In genomic region chr7:130793855-130794618, GRCh38 we compare ENCODE assay signal across 10 cellular contexts.
DNase-seq lines count a peak whose midpoint lies in the region; ATAC-seq and TF ChIP-seq lines count a peak whose summit lies in the region.
"Had no signal": no experiment of that assay in that cellular context is flagged by ENCODE, and none has a peak within 500 bp of the region (broad histone marks: within the 10 kb centered on the region; RNA-seq: fewer than 3 reads in every experiment).

No MANE protein-coding gene starts in this region.

- no peak overlapping the region for H2AFZ ChIP-seq in H9 (ENCODE audit: low read length)

- no peak overlapping the region for H3T11ph ChIP-seq in H9 (ENCODE audit: low read length)

- H3K4me3 Mint-ChIP-seq in H9: no peak overlapping the region
- H3K4me3 Mint-ChIP-seq in T-cell: no peak overlapping the region
- H3K4me3 Mint-ChIP-seq: mesothelial cell of epicardium; stimulated activated naive CD8-positive, alpha-beta T cell treated with anti-CD3 and anti-CD28 coated beads, Interleukin-15, amount 100 ng/mL, for 72 hours had no signal

- no peaks in the 10 kb centered on the region; a peak in 1 of 5 replicates for H3K9me3 Mint-ChIP-seq in H9
- no peaks in the 10 kb centered on the region for H3K9me3 Mint-ChIP-seq in T-cell
- peaks cover 0 to 2% of the 10 kb centered on the region in 2 donors for H3K9me3 Mint-ChIP-seq in activated naive CD4-positive, alpha-beta T cell treated with anti-CD3 and anti-CD28 coated beads, Interleukin-2, amount 50 U/mL, for 72 hours

- ATAC-seq in T-cell (replicated peaks in 1 of 4): no peak
- no peak for ATAC-seq in activated naive CD4-positive, alpha-beta T cell treated with anti-CD3 and anti-CD28 coated beads, Interleukin-2, amount 50 U/mL, for 72 hours
- ATAC-seq: stimulated activated naive CD8-positive, alpha-beta T cell treated with anti-CD3 and anti-CD28 coated beads, Interleukin-15, amount 100 ng/mL, for 72 hours had no signal

- TF ChIP-seq CTCF in H9 (conservative IDR thresholded peaks at IDR 0.05) (peak; percentile 44), fibroblast of villous mesenchyme (IDR thresholded peaks at IDR 0.05; ENCODE audit: insufficient read depth, low read depth, low read length) (peak; percentile 28)

- H3K36me3 Mint-ChIP-seq in H9 (ENCODE audit: insufficient read depth in 1 of 3, low read depth in 3 of 3) (no peaks in the 10 kb centered on the region; a peak in 1 of 7 replicates), T-cell (no peaks in the 10 kb centered on the region)
- no peaks in the 10 kb centered on the region for H3K36me3 Mint-ChIP-seq in activated naive CD4-positive, alpha-beta T cell treated with anti-CD3 and anti-CD28 coated beads, Interleukin-2, amount 50 U/mL, for 72 hours
- H3K36me3 Mint-ChIP-seq: mesothelial cell of epicardium had no signal

- H3K9me3 ChIP-seq in H9 (ENCODE audit: control insufficient read depth, low read depth, low read length): no peaks in the 10 kb centered on the region

- no peak overlapping the region for H4K91ac ChIP-seq in H9 (ENCODE audit: insufficient read length, low read depth, low read length)

- no peak overlapping the region for H3K56ac ChIP-seq in H9 (ENCODE audit: insufficient read length, low read depth, low read length)

- H3K27me3 Mint-ChIP-seq in H9 (ENCODE audit: low read depth): peaks cover 2% of the 10 kb centered on the region; the same call in 1 of the 2 replicates
- peaks cover 4 to 9% of the 10 kb centered on the region in 2 donors for H3K27me3 Mint-ChIP-seq in T-cell

- H4K8ac ChIP-seq in H9 (replicated peaks; ENCODE audit: insufficient read length, low read depth, low read length): no peak overlapping the region

- H3K18ac ChIP-seq in H9 (ENCODE audit: insufficient read length, low read depth, low read length): no peak overlapping the region

- H2BK5ac ChIP-seq in H9 (ENCODE audit: insufficient read length, low read length): no peak overlapping the region

- H2BK12ac ChIP-seq in H9 (ENCODE audit: insufficient read length, low read depth, low read length): no peak overlapping the region

- H3K4me1 ChIP-seq in H9 (ENCODE audit: insufficient read depth, low read length): no peaks in the 10 kb centered on the region

- no peak overlapping the region for H3K23ac ChIP-seq in H9 (ENCODE audit: insufficient read length, low read depth, low read length)

- DNase-seq in H9 (no peak), T1000 (lab: John Stamatoyannopoulos, UW) (peak; percentile 4), fibroblast of villous mesenchyme (ENCODE audit: low read depth) (peak; percentile 44), stromal cell of bone marrow (ENCODE audit: low read depth) (peak; percentile 38), T-cell (no peak), SIG-M5 (lab: John Stamatoyannopoulos, UW) (no peak)
- DNase-seq in activated naive CD4-positive, alpha-beta T cell treated with anti-CD3 and anti-CD28 coated beads, Interleukin-2, amount 50 U/mL, for 72 hours (ENCODE audit: low spot score in 2 of 2): no peak
- DNase-seq: NCI-H187 treated with DMSO at 0.1 percent for 48 hours; stimulated activated naive CD8-positive, alpha-beta T cell treated with anti-CD3 and anti-CD28 coated beads, Interleukin-15, amount 100 ng/mL, for 72 hours had no signal

- no peak overlapping the region for H2BK20ac ChIP-seq in H9 (ENCODE audit: low read depth, low read length, poor library complexity, severe bottlenecking)

- H3K79me1 ChIP-seq in H9 (ENCODE audit: insufficient read depth, low read depth, low read length, poor library complexity, severe bottlenecking): no peaks in the 10 kb centered on the region

- H3K27ac Mint-ChIP-seq in H9: no peak overlapping the region; a peak in 1 of 7 replicates
- H3K27ac Mint-ChIP-seq in T-cell: no peak overlapping the region
- no peak overlapping the region for H3K27ac Mint-ChIP-seq in activated naive CD4-positive, alpha-beta T cell treated with anti-CD3 and anti-CD28 coated beads, Interleukin-2, amount 50 U/mL, for 72 hours
- H3K27ac Mint-ChIP-seq: mesothelial cell of epicardium; stimulated activated naive CD8-positive, alpha-beta T cell treated with anti-CD3 and anti-CD28 coated beads, Interleukin-15, amount 100 ng/mL, for 72 hours had no signal

- peak overlapping the region; percentile 38 for H3K4me3 ChIP-seq in fibroblast of villous mesenchyme (ENCODE audit: low read depth, low read length)

- H3K14ac ChIP-seq in H9 (ENCODE audit: insufficient read depth, low read length): no peak overlapping the region

- CTCF ChIA-PET in T-cell (lab: Charles Lee): interaction anchor here in 1 of 2 donors (0.6 kb wide), 1 partner anchor 22 kb away, joined by 3 read pairs; no protein-coding TSS in a partner anchor

- no peak overlapping the region for H2BK15ac ChIP-seq in H9 (ENCODE audit: low read depth, low read length)

- H2AK5ac ChIP-seq in H9 (ENCODE audit: insufficient read length, low read length): no peak overlapping the region

- H4K20me1 ChIP-seq in H9 (ENCODE audit: control insufficient read depth, insufficient read depth, insufficient read length): no peaks in the 10 kb centered on the region

- no peak overlapping the region for H3K4ac ChIP-seq in H9 (ENCODE audit: low read depth, low read length)

- no peak overlapping the region for H3K4me2 ChIP-seq in H9 (ENCODE audit: insufficient read depth, insufficient read length, low read length)

- H2BK120ac ChIP-seq in H9 (ENCODE audit: low read depth, low read length, poor library complexity, severe bottlenecking): no peak overlapping the region

- POLR2A ChIA-PET in T-cell (lab: Charles Lee): no interaction called here

- no peak overlapping the region for H4K5ac ChIP-seq in H9 (ENCODE audit: insufficient read length, low read depth, low read length)

- no peaks in the 10 kb centered on the region for H3K79me2 ChIP-seq in H9 (ENCODE audit: insufficient read depth, low read length)

- no peak overlapping the region for H3K9ac ChIP-seq in H9 (ENCODE audit: extremely low read depth, insufficient read length, low read length)

- no CpG with 5 or more reads among the region's 9 CpGs for WGBS in H9 (ENCODE audit: extremely low coverage, insufficient read length, low lambda C conversion rate)

- H3K23me2 ChIP-seq in H9 (ENCODE audit: insufficient read length, low read depth, low read length, poor library complexity, severe bottlenecking): no peaks in the 10 kb centered on the region

- H3K27me3 ChIP-seq in H9 (ENCODE audit: insufficient read depth, low read length): no peaks in the 10 kb centered on the region

- H3K4me1 Mint-ChIP-seq in H9 (peaks cover 8 to 9% of the 10 kb centered on the region in 2 experiments; a peak in 3 of 4 replicates), T-cell (no peaks in the 10 kb centered on the region)
- H3K4me1 Mint-ChIP-seq: mesothelial cell of epicardium; stimulated activated naive CD8-positive, alpha-beta T cell treated with anti-CD3 and anti-CD28 coated beads, Interleukin-15, amount 100 ng/mL, for 72 hours had no signal

- H3K27ac ChIP-seq in H9 (ENCODE audit: insufficient read length, low read depth, low read length): no peak overlapping the region

Comparison
In these comparisons a context has a peak if more than half of its experiments do, and no peak if none do; other contexts are left out.
1. DNase-seq: peak in T1000 (single experiment), fibroblast of villous mesenchyme (single experiment) and stromal cell of bone marrow (single experiment); none in H9 (single experiment), T-cell (0 of 34), activated naive CD4-positive, alpha-beta T cell treated with anti-CD3 and anti-CD28 coated beads, Interleukin-2, amount 50 U/mL, for 72 hours (0 of 2) and SIG-M5 (single experiment).